ENCODE assay signal across 28 cellular contexts in genomic region chr7:137402535-137403258, GRCh38. TPM values are rescaled to one million over a fixed set of nuclear protein-coding genes. Genes with fewer than 3 reads are reported as not detected.
DNase-seq lines count a peak whose midpoint lies in the region; ATAC-seq and TF ChIP-seq lines count a peak whose summit lies in the region.
"Had no signal": no experiment of that assay in that cellular context is flagged by ENCODE, and none has a peak within 500 bp of the region (broad histone marks: within the 10 kb centered on the region; RNA-seq: fewer than 3 reads in every experiment).

No MANE protein-coding gene starts in this region.

- no peak overlapping the region for H3K23ac ChIP-seq in IMR-90 (ENCODE audit: low read depth, low read length)

- no peak for TF ChIP-seq RAD21 in IMR-90 (IDR thresholded peaks at IDR 0.05; ENCODE audit: low read length)

- H3K4me3 ChIP-seq in IMR-90 (ENCODE audit: insufficient read depth, low read depth, low read length), result no peak overlapping the region
- H3K4me3 ChIP-seq: coronary artery, GM23248, upper lobe of right lung had no signal

- H2AK5ac ChIP-seq in IMR-90 (ENCODE audit: low read depth, low read length), result no peak overlapping the region

- no peaks in the 10 kb centered on the region for H3K27me3 Mint-ChIP-seq in endothelial cell (ENCODE audit: unreplicated experiment)
- H3K27me3 Mint-ChIP-seq: activated CD4-positive, alpha-beta memory T cell treated with anti-CD3 and anti-CD28 coated beads for 36 hours; activated naive CD4-positive, alpha-beta T cell treated with anti-CD3 and anti-CD28 coated beads, Interleukin-2, amount 10 ng/mL, durations not matched to agents 7 days and 5 days; CD4-positive, CD25-positive, alpha-beta regulatory T cell had no signal

- H3K18ac ChIP-seq in IMR-90 (ENCODE audit: low read depth, low read length), result no peak overlapping the region

- TF ChIP-seq CTCF in IMR-90 (conservative IDR thresholded peaks at IDR 0.05; ENCODE audit: low read depth, low read length), result no peak
- no peak for TF ChIP-seq CTCF in endothelial cell (IDR thresholded peaks at IDR 0.05; ENCODE audit: unreplicated experiment)

- H3K56ac ChIP-seq in IMR-90 (ENCODE audit: extremely low read depth, insufficient read depth, low read length), result no peak overlapping the region

- no peak overlapping the region for H3K4me3 Mint-ChIP-seq in endothelial cell (ENCODE audit: unreplicated experiment)
- H3K4me3 Mint-ChIP-seq: activated CD4-positive, alpha-beta memory T cell treated with anti-CD3 and anti-CD28 coated beads for 36 hours; activated naive CD4-positive, alpha-beta T cell treated with anti-CD3 and anti-CD28 coated beads, Interleukin-2, amount 10 ng/mL, durations not matched to agents 7 days and 5 days; CD4-positive, CD25-positive, alpha-beta regulatory T cell; stimulated activated effector memory CD8-positive, alpha-beta T cell treated with anti-CD3 and anti-CD28 coated beads, Interleukin-12 subunit alpha, Interleukin-12 subunit beta, amount 100 ng/mL, for 72 hours had no signal

- CTCF ChIA-PET in IMR-90 (lab: Yijun Ruan, JAX), result interaction anchor here (0.6 kb wide), 1 partner anchor 1470 kb away, joined by 6 read pairs; no protein-coding TSS in a partner anchor

- in situ Hi-C loops in IMR-90 (cut with MboI; ENCODE audit: low sequenced_read_pairs) (no loop called here), G401 (cut with HindIII; ENCODE audit: low sequenced_read_pairs) (no loop called here)

- no peak overlapping the region for H2AK9ac ChIP-seq in IMR-90 (replicated peaks; ENCODE audit: low read depth, low read length, poor library complexity)

- H2AFZ ChIP-seq in IMR-90 (replicated peaks; ENCODE audit: low read length, poor library complexity), result no peak overlapping the region
- H2AFZ ChIP-seq: GM23248 had no signal

- H3K27me3 ChIP-seq in IMR-90 (ENCODE audit: control insufficient read depth, insufficient read depth, low read length), result no peaks in the 10 kb centered on the region
- H3K27me3 ChIP-seq: neutrophil, upper lobe of right lung had no signal

- no peaks in the 10 kb centered on the region for H3K36me3 Mint-ChIP-seq in endothelial cell (ENCODE audit: low read depth, unreplicated experiment)
- H3K36me3 Mint-ChIP-seq: activated CD4-positive, alpha-beta memory T cell treated with anti-CD3 and anti-CD28 coated beads for 36 hours; activated naive CD4-positive, alpha-beta T cell treated with anti-CD3 and anti-CD28 coated beads, Interleukin-2, amount 10 ng/mL, durations not matched to agents 7 days and 5 days; CD4-positive, CD25-positive, alpha-beta regulatory T cell; stimulated activated effector memory CD8-positive, alpha-beta T cell treated with anti-CD3 and anti-CD28 coated beads, Interleukin-12 subunit alpha, Interleukin-12 subunit beta, amount 100 ng/mL, for 72 hours had no signal

- no peak overlapping the region for H3K27ac Mint-ChIP-seq in endothelial cell (ENCODE audit: unreplicated experiment)
- H3K27ac Mint-ChIP-seq: activated CD4-positive, alpha-beta memory T cell treated with anti-CD3 and anti-CD28 coated beads for 36 hours; activated naive CD4-positive, alpha-beta T cell treated with anti-CD3 and anti-CD28 coated beads, Interleukin-2, amount 10 ng/mL, durations not matched to agents 7 days and 5 days; CD4-positive, CD25-positive, alpha-beta regulatory T cell; progenitor cell of endocrine pancreas; stimulated activated effector memory CD8-positive, alpha-beta T cell treated with anti-CD3 and anti-CD28 coated beads, Interleukin-12 subunit alpha, Interleukin-12 subunit beta, amount 100 ng/mL, for 72 hours had no signal

- no peaks in the 10 kb centered on the region for H3K9me3 ChIP-seq in IMR-90 (ENCODE audit: control insufficient read depth, insufficient read depth, low read length)
- H3K9me3 ChIP-seq: neutrophil, upper lobe of right lung had no signal

- no peak overlapping the region for H4K5ac ChIP-seq in IMR-90 (ENCODE audit: low read depth, low read length)

- no peak overlapping the region for H3K4me2 ChIP-seq in IMR-90 (ENCODE audit: low read depth, low read length)
- H3K4me2 ChIP-seq: KMS-11 had no signal

- ATAC-seq in IMR-90 (ENCODE audit: low read depth), result no peak
- ATAC-seq: activated CD4-positive, CD25-positive, alpha-beta regulatory T cell treated with anti-CD3 and anti-CD28 coated beads, Interleukin-2, amount 50 U/mL, for 24 hours; sciatic nerve; stimulated activated effector memory CD8-positive, alpha-beta T cell treated with anti-CD3 and anti-CD28 coated beads, Interleukin-12 subunit alpha, Interleukin-12 subunit beta, amount 100 ng/mL, for 72 hours; upper lobe of right lung had no signal

- intact Hi-C loops in IMR-90 (cut with micrococcal nuclease), result no loop called here

- peak overlapping the region; percentile 34 for H2BK120ac ChIP-seq in IMR-90 (ENCODE audit: low read depth, low read length)

- H2BK5ac ChIP-seq in IMR-90 (ENCODE audit: low read depth, low read length, poor library complexity, severe bottlenecking), result no peak overlapping the region

- no CpG with 5 or more reads among the region's 8 CpGs for WGBS in IMR-90 (ENCODE audit: extremely low coverage in 2 of 2, insufficient read length in 1 of 2), 2 experiments

- POLR2A ChIA-PET in IMR-90 (lab: Charles Lee; ENCODE audit: unreplicated experiment), result no interaction called here

- TF ChIP-seq POLR2A in IMR-90 (IDR thresholded peaks at IDR 0.05; ENCODE audit: low read depth, low read length), result no peak

- no peak overlapping the region for H3K27ac ChIP-seq in IMR-90 (ENCODE audit: insufficient read depth, low read length)
- H3K27ac ChIP-seq: coronary artery, GM23248, KMS-11, neutrophil, upper lobe of right lung had no signal

- H3K4ac ChIP-seq in IMR-90 (ENCODE audit: low read depth, low read length), result no peak overlapping the region

- no TSS peak for BruUV-seq in IMR-90 (replicated peaks; lab: Mats Ljungman, UMichigan)

- no peak overlapping the region for H4K91ac ChIP-seq in IMR-90 (ENCODE audit: insufficient read depth, low read depth, low read length)

- H3K9ac ChIP-seq in IMR-90 (ENCODE audit: low read depth, low read length), result no peak overlapping the region
- H3K9ac ChIP-seq: GM23248, KMS-11 had no signal

- no peak overlapping the region for H3K14ac ChIP-seq in IMR-90 (replicated peaks; ENCODE audit: low read depth, low read length)

- dilution Hi-C loops in IMR-90 (cut with HindIII; ENCODE audit: low sequenced_read_pairs, unreplicated experiment), result no loop called here

- H2BK15ac ChIP-seq in IMR-90 (ENCODE audit: low read depth, low read length), result no peak overlapping the region

- no peaks in the 10 kb centered on the region for H3K4me1 Mint-ChIP-seq in endothelial cell (ENCODE audit: unreplicated experiment)
- H3K4me1 Mint-ChIP-seq: activated naive CD4-positive, alpha-beta T cell treated with anti-CD3 and anti-CD28 coated beads, Interleukin-2, amount 10 ng/mL, durations not matched to agents 7 days and 5 days; CD4-positive, CD25-positive, alpha-beta regulatory T cell; stimulated activated effector memory CD8-positive, alpha-beta T cell treated with anti-CD3 and anti-CD28 coated beads, Interleukin-12 subunit alpha, Interleukin-12 subunit beta, amount 100 ng/mL, for 72 hours had no signal

- no peaks in the 10 kb centered on the region for H4K20me1 ChIP-seq in IMR-90 (ENCODE audit: insufficient read depth, low read length)

- H3K9me1 ChIP-seq in IMR-90 (ENCODE audit: insufficient read depth, low read length), result peaks cover 18% of the 10 kb centered on the region

- 0 out of 4 replicates have a peak, but pooled peaks cover 0 to 7% of the 10 kb centered on the region in 2 experiments for H3K79me1 ChIP-seq in IMR-90 (ENCODE audit: low read depth in 1 of 2, low read length in 2 of 2)

- H4K8ac ChIP-seq in IMR-90 (ENCODE audit: low read depth in 2 of 2, low read length in 2 of 2), result no peak overlapping the region

- no peaks in the 10 kb centered on the region for H3K9me3 Mint-ChIP-seq in endothelial cell (ENCODE audit: unreplicated experiment)
- H3K9me3 Mint-ChIP-seq: activated CD4-positive, alpha-beta memory T cell treated with anti-CD3 and anti-CD28 coated beads for 36 hours; activated naive CD4-positive, alpha-beta T cell treated with anti-CD3 and anti-CD28 coated beads, Interleukin-2, amount 10 ng/mL, durations not matched to agents 7 days and 5 days had no signal

- no peaks in the 10 kb centered on the region for H3K36me3 ChIP-seq in IMR-90 (ENCODE audit: control insufficient read depth, insufficient read depth, low read length)
- H3K36me3 ChIP-seq: neutrophil, upper lobe of right lung had no signal

- H2BK20ac ChIP-seq in IMR-90 (ENCODE audit: low read depth, low read length), result peak overlapping the region; percentile 12; the same call in 1 of the 2 replicates

- DNase-seq in IMR-90 (no peak), endothelial cell (ENCODE audit: low spot score) (peak; percentile 8), medulla oblongata (ENCODE audit: extremely low spot score) (peak; percentile 58), NCI-H446 treated with DMSO at 0.1 percent for 48 hours (lab: John Stamatoyannopoulos, UW) (no peak), GOT3 (lab: John Stamatoyannopoulos, UW) (no peak), HCEC 1CT (no peak), G401 (ENCODE audit: low spot score) (no peak)
- DNase-seq: activated CD4-positive, alpha-beta memory T cell treated with anti-CD3 and anti-CD28 coated beads for 36 hours; activated CD8-positive, alpha-beta memory T cell treated with anti-CD3 and anti-CD28 coated beads, Interleukin-2, amount 50 U/mL, for 48 hours; activated naive CD4-positive, alpha-beta T cell treated with anti-CD3 and anti-CD28 coated beads, Interleukin-2, amount 10 ng/mL, durations not matched to agents 7 days and 5 days; CD4-positive, CD25-positive, alpha-beta regulatory T cell; GM23248; NCI-H1436 treated with DMSO at 0.1 percent for 48 hours; NCI-H2107; NCI-H82; RPMI8226; stimulated activated CD4-positive, alpha-beta T cell treated with anti-CD3 and anti-CD28 coated beads, Interleukin-12 subunit alpha, Interleukin-12 subunit beta, amount 100 ng/mL, for 4 hours; stimulated activated CD4-positive, alpha-beta T cell treated with anti-CD3 and anti-CD28 coated beads, Interleukin-4, amount 100 ng/mL, for 1 hour; upper lobe of right lung had no signal

- H3K4me1 ChIP-seq in IMR-90 (ENCODE audit: control insufficient read depth, insufficient read depth, low read length), result peaks cover 6% of the 10 kb centered on the region; the same call in 1 of the 2 replicates
- H3K4me1 ChIP-seq: upper lobe of right lung had no signal

TF ChIP-seq in IMR-90, 13 proteins besides CTCF, POLR2A, EP300 and RAD21:
- no peak for TF ChIP-seq NFE2L2 (IDR thresholded peaks at IDR 0.05; ENCODE audit: low read depth, low read length)
- no peak for TF ChIP-seq RCOR1 (IDR thresholded peaks at IDR 0.05; ENCODE audit: insufficient replicate concordance, low read length)

RNA-seq across cellular contexts. Expression of gene PTN, which starts 59.2 kb away (rescaled TPM):
- 61.7 and 86.7 TPM in 2 replicates for total RNA-seq in IMR-90 (2012; rRNA removed)
- polyA plus RNA-seq in IMR-90 (2012; rRNA removed), result 186 and 187 TPM in 2 replicates
- 94.0 and 255 TPM in 2 replicates for polyA plus RNA-seq in IMR-90 (2012; cell fraction: cytosol; rRNA removed)
- polyA plus RNA-seq in IMR-90 (2012; cell fraction: nucleus; rRNA removed; ENCODE audit: low replicate concordance), result 20.7 and 53.6 TPM in 2 replicates
- total RNA-seq in endothelial cell (ENCODE audit: unreplicated experiment), result 1.7 TPM
- total RNA-seq in G401 (2014; rRNA removed; shearing (Covaris generic)), result not detected in 2 replicates
- total RNA-seq: activated CD4-positive, alpha-beta memory T cell treated with anti-CD3 and anti-CD28 coated beads for 36 hours; CD4-positive, CD25-positive, alpha-beta regulatory T cell; lung microvascular endothelial cell; T-helper 1 cell treated with Interleukin-12 subunit alpha and Interleukin-12 subunit beta and Interleukin-4 antibody, amounts not matched to agents 30 ng/mL and 1 ng/mL, for 36 hours had no signal

Comparison
In these comparisons a context has a peak if more than half of its experiments do, and no peak if none do; other contexts are left out.
1. DNase-seq: peak in endothelial cell (single experiment) and medulla oblongata (single experiment); none in IMR-90 (single experiment), NCI-H446 treated with DMSO at 0.1 percent for 48 hours (single experiment), GOT3 (single experiment), HCEC 1CT (single experiment) and G401 (single experiment).
2. RNA of gene PTN, which starts 59.2 kb away (total RNA-seq): 61.7 to 86.7 TPM in IMR-90; 1.7 TPM in endothelial cell (single experiment) and not detected in G401; every median in the first group is over 10 times any median in the second.